ENCODE assay signal across 1 cellular context in genomic region chr1:155877945-155878344, GRCh38.
TF ChIP-seq lines count a peak whose summit lies in the region.

No MANE protein-coding gene starts in this region.

TF ChIP-seq in K562, 482 proteins besides CTCF, POLR2A, EP300 and RAD21:
- TF ChIP-seq THAP12 (CRISPR knock-in tag; IDR thresholded peaks at IDR 0.05) (no peak), UBTF (IDR thresholded peaks at IDR 0.05; ENCODE audit: borderline replicate concordance in 1 of 2, low read depth in 2 of 2, low read length in 2 of 2) (no peak), ZNF121 (CRISPR knock-in tag; conservative IDR thresholded peaks at IDR 0.05) (peak; percentile 21; the same call in 1 of the 2 replicates)
